ENCODE assay signal across 20 cellular contexts in the genomic region with DNA sequence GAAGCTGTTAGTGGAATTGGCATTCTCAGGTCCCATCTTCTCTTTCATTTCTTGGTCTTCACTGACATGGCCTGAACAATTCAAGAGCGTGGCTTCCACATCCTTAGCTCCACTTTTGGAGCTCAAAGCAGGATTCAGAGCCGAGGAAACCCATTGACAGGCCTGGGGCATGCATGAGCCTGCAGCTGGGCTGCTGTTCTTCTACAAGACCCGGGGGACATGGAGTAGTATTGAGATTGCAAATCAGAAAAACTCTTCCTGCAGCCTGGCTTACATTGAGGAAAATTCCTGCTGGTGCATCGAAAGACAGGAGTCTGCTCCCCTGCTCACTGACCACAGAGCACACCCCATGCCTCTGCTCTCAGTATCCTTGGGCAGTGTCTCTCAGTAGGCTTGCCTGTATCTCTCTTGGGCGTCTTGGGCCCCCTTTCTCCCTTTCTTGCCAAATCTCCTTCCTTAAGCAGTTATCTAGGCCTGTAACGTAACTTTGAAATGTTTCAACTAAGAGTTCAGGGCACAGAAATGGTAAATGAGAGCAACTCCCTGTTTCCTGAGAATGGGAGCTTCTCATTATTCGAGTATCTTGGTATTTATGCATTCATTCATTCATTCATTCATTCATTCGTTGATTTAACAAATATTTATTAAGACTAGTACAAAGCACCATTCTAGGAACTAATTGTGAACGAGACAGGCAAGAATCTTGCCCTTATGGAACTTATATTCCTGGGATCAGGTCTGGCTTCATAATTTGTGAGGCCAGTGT.
"Had no signal": no experiment of that assay in that cellular context is flagged by ENCODE, and none has a peak within 500 bp of the region (broad histone marks: within the 10 kb centered on the region; RNA-seq: fewer than 3 reads in every experiment).

No MANE protein-coding gene starts in this region.

- H3K9me3 Mint-ChIP-seq: activated naive CD4-positive, alpha-beta T cell treated with anti-CD3 and anti-CD28 coated beads, Interleukin-2, amount 10 ng/mL, durations not matched to agents 7 days and 5 days; activated T-helper 2 cell treated with anti-CD3 and anti-CD28 coated beads, Interferon-gamma antibody, Interleukin-2, Interleukin-4, amounts not matched to agents 10 μg/mL and 5 μg/mL and 100 μg/mL, durations not matched to agents 14 hours and 24 hours and 36 hours; brain; naive thymus-derived CD8-positive, alpha-beta T cell had no signal

- H3K4me3 ChIP-seq: mucosa of descending colon, testis, upper lobe of left lung had no signal

- H3K27ac Mint-ChIP-seq: activated CD8-positive, alpha-beta memory T cell treated with anti-CD3 and anti-CD28 coated beads, Interleukin-2, amount 10 ng/mL, durations not matched to agents 7 days and 5 days; activated naive CD4-positive, alpha-beta T cell treated with anti-CD3 and anti-CD28 coated beads, Interleukin-2, amount 10 ng/mL, durations not matched to agents 7 days and 5 days; activated T-helper 2 cell treated with anti-CD3 and anti-CD28 coated beads, Interferon-gamma antibody, Interleukin-2, Interleukin-4, amounts not matched to agents 10 μg/mL and 5 μg/mL and 100 μg/mL, durations not matched to agents 14 hours and 24 hours and 36 hours; naive thymus-derived CD8-positive, alpha-beta T cell; T-helper 17 cell had no signal

- H3K9me3 ChIP-seq: mucosa of descending colon, testis, upper lobe of left lung had no signal

- H3K27me3 ChIP-seq: foreskin keratinocyte, testis, upper lobe of left lung had no signal

- H3K27ac ChIP-seq: foreskin keratinocyte, testis, WERI-Rb-1 had no signal

- H3K36me3 Mint-ChIP-seq: activated CD8-positive, alpha-beta memory T cell treated with anti-CD3 and anti-CD28 coated beads, Interleukin-2, amount 10 ng/mL, durations not matched to agents 7 days and 5 days; activated naive CD4-positive, alpha-beta T cell treated with anti-CD3 and anti-CD28 coated beads, Interleukin-2, amount 10 ng/mL, durations not matched to agents 7 days and 5 days; brain had no signal

- H3K4me1 ChIP-seq: foreskin keratinocyte had no signal

- DNase-seq: activated CD4-positive, alpha-beta T cell treated with anti-CD3 and anti-CD28 coated beads, Interleukin-2, amount 50 U/mL, for 48 hours; activated CD8-positive, alpha-beta memory T cell treated with anti-CD3 and anti-CD28 coated beads, Interleukin-2, amount 10 ng/mL, durations not matched to agents 7 days and 5 days; activated naive CD4-positive, alpha-beta T cell treated with anti-CD3 and anti-CD28 coated beads, Interleukin-2, amount 10 ng/mL, durations not matched to agents 7 days and 5 days; activated T-cell treated with anti-CD3 and anti-CD28 coated beads, Interleukin-2, amount 50 U/mL, for 1 hour; amniotic stem cell; cortex of kidney; effector CD8-positive, alpha-beta T cell; head of caudate nucleus; left cardiac atrium; mucosa of descending colon; naive thymus-derived CD8-positive, alpha-beta T cell; posterior cingulate gyrus; stimulated activated naive CD8-positive, alpha-beta T cell treated with anti-CD3 and anti-CD28 coated beads, Interleukin-15, Interleukin-2, amounts not matched to agents 100 U/mL and 50 U/mL, for 24 hours; T-helper 17 cell; testis; upper lobe of left lung; WERI-Rb-1 had no signal

- ATAC-seq: activated CD8-positive, alpha-beta memory T cell treated with anti-CD3 and anti-CD28 coated beads, Interleukin-2, amount 10 ng/mL, durations not matched to agents 7 days and 5 days; foreskin keratinocyte; mucosa of descending colon; naive thymus-derived CD8-positive, alpha-beta T cell; stimulated activated naive CD8-positive, alpha-beta T cell treated with anti-CD3 and anti-CD28 coated beads, Interleukin-15, Interleukin-2, amounts not matched to agents 100 U/mL and 50 U/mL, for 24 hours; T-helper 17 cell had no signal

- H3K36me3 ChIP-seq: upper lobe of left lung, WERI-Rb-1 had no signal
